1 cellular context compared by ENCODE assay signal in the genomic region with DNA sequence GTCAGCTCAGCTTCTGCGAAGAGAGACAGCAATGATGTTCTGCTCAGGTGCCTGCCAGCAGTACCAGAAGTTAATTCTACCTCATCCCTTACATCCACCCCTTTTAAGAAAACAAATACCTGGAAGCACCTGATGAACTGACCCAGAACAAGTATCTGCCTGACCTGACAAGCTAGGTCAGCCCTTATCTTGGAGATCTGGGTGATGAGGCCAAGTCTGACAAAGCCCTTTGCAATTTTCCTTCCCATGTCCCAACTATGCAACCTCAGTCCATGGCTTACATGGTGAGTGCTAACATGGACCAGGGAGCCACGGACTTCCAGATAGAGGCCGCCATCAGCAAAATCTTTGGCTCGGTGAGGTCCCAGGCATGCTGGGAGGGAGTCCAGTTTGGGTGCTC.
TF ChIP-seq lines count a peak whose summit lies in the region.

No MANE protein-coding gene starts in this region.

TF ChIP-seq in IMR-90, 13 proteins besides CTCF, POLR2A, EP300 and RAD21:
- TF ChIP-seq MXI1 (IDR thresholded peaks at IDR 0.05; ENCODE audit: borderline replicate concordance, low read depth, low read length) (no peak), BHLHE40 (IDR thresholded peaks at IDR 0.05; ENCODE audit: low read depth, low read length) (no peak), RCOR1 (IDR thresholded peaks at IDR 0.05; ENCODE audit: insufficient replicate concordance, low read length) (no peak), NFE2L2 (IDR thresholded peaks at IDR 0.05; ENCODE audit: low read depth, low read length) (no peak), MAFK (IDR thresholded peaks at IDR 0.05; ENCODE audit: low read depth, low read length) (no peak), CHD1 (IDR thresholded peaks at IDR 0.05; ENCODE audit: low read depth, low read length) (no peak), FOS (IDR thresholded peaks at IDR 0.05; ENCODE audit: low read depth, low read length) (no peak), CEBPB (IDR thresholded peaks at IDR 0.05; ENCODE audit: low read depth, low read length) (no peak)
- TF ChIP-seq, protein P1, sequence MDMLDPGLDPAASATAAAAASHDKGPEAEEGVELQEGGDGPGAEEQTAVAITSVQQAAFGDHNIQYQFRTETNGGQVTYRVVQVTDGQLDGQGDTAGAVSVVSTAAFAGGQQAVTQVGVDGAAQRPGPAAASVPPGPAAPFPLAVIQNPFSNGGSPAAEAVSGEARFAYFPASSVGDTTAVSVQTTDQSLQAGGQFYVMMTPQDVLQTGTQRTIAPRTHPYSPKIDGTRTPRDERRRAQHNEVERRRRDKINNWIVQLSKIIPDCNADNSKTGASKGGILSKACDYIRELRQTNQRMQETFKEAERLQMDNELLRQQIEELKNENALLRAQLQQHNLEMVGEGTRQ (IDR thresholded peaks at IDR 0.05; ENCODE audit: low read depth, low read length): no peak
- TF ChIP-seq, protein P2, sequence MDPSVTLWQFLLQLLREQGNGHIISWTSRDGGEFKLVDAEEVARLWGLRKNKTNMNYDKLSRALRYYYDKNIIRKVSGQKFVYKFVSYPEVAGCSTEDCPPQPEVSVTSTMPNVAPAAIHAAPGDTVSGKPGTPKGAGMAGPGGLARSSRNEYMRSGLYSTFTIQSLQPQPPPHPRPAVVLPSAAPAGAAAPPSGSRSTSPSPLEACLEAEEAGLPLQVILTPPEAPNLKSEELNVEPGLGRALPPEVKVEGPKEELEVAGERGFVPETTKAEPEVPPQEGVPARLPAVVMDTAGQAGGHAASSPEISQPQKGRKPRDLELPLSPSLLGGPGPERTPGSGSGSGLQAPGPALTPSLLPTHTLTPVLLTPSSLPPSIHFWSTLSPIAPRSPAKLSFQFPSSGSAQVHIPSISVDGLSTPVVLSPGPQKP (IDR thresholded peaks at IDR 0.05; ENCODE audit: borderline replicate concordance, low read depth, low read length): no peak
